8 cellular contexts compared by ENCODE assay signal in the genomic region with DNA sequence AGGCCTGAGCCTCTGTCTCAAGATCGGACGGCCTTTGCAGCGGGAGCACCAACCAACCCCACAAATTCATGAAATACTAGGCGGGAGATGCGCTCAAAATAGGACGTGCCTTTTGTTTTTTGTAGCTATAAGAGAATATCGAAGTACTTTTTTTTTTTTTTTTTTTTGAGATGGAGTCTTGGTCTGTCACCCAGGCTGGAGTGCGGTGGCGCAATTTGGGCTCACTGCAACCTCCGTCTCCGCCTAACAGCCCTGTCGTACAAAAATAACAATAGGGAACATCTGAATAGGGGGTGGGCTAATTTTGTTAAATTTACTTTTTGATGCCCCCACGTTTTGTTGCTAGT. TPM values are rescaled to one million over a fixed set of nuclear protein-coding genes. Genes with fewer than 3 reads are reported as not detected.
A peak's percentile ranks its signal among the peaks of the same experiment; 100 is the strongest.
DNase-seq lines count a peak whose midpoint lies in the region; ATAC-seq and TF ChIP-seq lines count a peak whose summit lies in the region.

No MANE protein-coding gene starts in this region.

- no peak overlapping the region for H3K27ac ChIP-seq in AG04450 (ENCODE audit: low read depth, low read length)
- peak overlapping the region; percentile 40 for H3K27ac ChIP-seq in RWPE2 (ENCODE audit: poor library complexity, severe bottlenecking)
- H3K27ac ChIP-seq in skeletal muscle tissue (ENCODE audit: low read depth, low read length): no peak overlapping the region

- peak; percentile 20 for ATAC-seq in GM21447 (IDR thresholded peaks at IDR 0.05; ENCODE audit: unreplicated experiment)
- ATAC-seq in RWPE2 (ENCODE audit: low read depth): no peak

- H3K27me3 ChIP-seq in AG04450 (ENCODE audit: control insufficient read depth, insufficient read depth, low read length) (no peaks in the 10 kb centered on the region), RWPE2 (ENCODE audit: insufficient read depth, poor library complexity, severe bottlenecking) (no peaks in the 10 kb centered on the region), skeletal muscle tissue (ENCODE audit: control insufficient read depth in 3 of 3, insufficient read depth in 3 of 3, low read length in 3 of 3) (no peaks in the 10 kb centered on the region)

- CTCF ChIA-PET in AG04450 (lab: Charles Lee): interaction anchor here (0.6 to 3.2 kb wide), 8 partner anchors 27 to 132 kb away, joined by 3 to 24 read pairs (median 6); no protein-coding TSS in a partner anchor

- H3K4me3 ChIP-seq in AG04450 (ENCODE audit: low read depth, low read length) (peak overlapping the region; percentile 71), RWPE2 (ENCODE audit: severe bottlenecking) (peak overlapping the region; percentile 51), fibroblast of the aortic adventitia (ENCODE audit: low read depth, low read length) (peak overlapping the region; percentile 72), skeletal muscle tissue (ENCODE audit: low read length in 3 of 3) (peak overlapping the region; percentile 59 to 78 (median 63))

- no peak for DNase-seq in AG04450 (ENCODE audit: low read depth, low spot score)
- no peak for DNase-seq in RWPE2 (ENCODE audit: low spot score)
- DNase-seq in fibroblast of the aortic adventitia (ENCODE audit: low read depth): peak; percentile 19
- DNase-seq in NCI-H774 (lab: John Stamatoyannopoulos, UW): no peak
- DNase-seq in NK-92 treated with Interleukin-12 subunit alpha and Interleukin-12 subunit beta, amount 100 ng/mL, for 24 hours (lab: John Stamatoyannopoulos, UW): no peak
- no peak for DNase-seq in GM19240 (ENCODE audit: insufficient read length, low spot score)

- H3K9me3 ChIP-seq in AG04450 (ENCODE audit: control insufficient read depth, insufficient read depth, low read length): no peaks in the 10 kb centered on the region
- H3K9me3 ChIP-seq in RWPE2 (ENCODE audit: severe bottlenecking): no peaks in the 10 kb centered on the region
- no peaks in the 10 kb centered on the region for H3K9me3 ChIP-seq in skeletal muscle tissue (ENCODE audit: control insufficient read depth in 3 of 3, low read length in 3 of 3)

- POLR2A ChIA-PET in AG04450 (lab: Yijun Ruan, JAX): interaction anchor here (0.9 to 1.4 kb wide), 2 partner anchors 25 to 99 kb away, joined by 3 to 6 read pairs; no protein-coding TSS in a partner anchor

- H3K4me1 ChIP-seq in RWPE2 (ENCODE audit: insufficient read depth, poor library complexity, severe bottlenecking): peaks cover 11% of the 10 kb centered on the region
- H3K4me1 ChIP-seq in skeletal muscle tissue (ENCODE audit: control insufficient read depth in 3 of 3, insufficient read depth in 3 of 3, low read length in 3 of 3): peaks cover 2 to 3% (median 2%) of the 10 kb centered on the region in 3 donors

- TF ChIP-seq CTCF in AG04450 (IDR thresholded peaks at IDR 0.05; ENCODE audit: low read depth, low read length): no peak
- TF ChIP-seq CTCF in RWPE2 (IDR thresholded peaks at IDR 0.05; ENCODE audit: poor library complexity, severe bottlenecking): peak; percentile 29
- TF ChIP-seq CTCF in fibroblast of the aortic adventitia (IDR thresholded peaks at IDR 0.05; ENCODE audit: insufficient read depth, low read length): no peak

- no peaks in the 10 kb centered on the region for H3K36me3 ChIP-seq in RWPE2 (ENCODE audit: low read depth)
- H3K36me3 ChIP-seq in skeletal muscle tissue (ENCODE audit: control insufficient read depth in 3 of 3, insufficient read depth in 3 of 3, low read length in 3 of 3): no peaks in the 10 kb centered on the region

- no peak overlapping the region for H3K9ac ChIP-seq in skeletal muscle tissue (ENCODE audit: low read depth in 1 of 3, low read length in 3 of 3)

RNA-seq across cellular contexts. Expression of a gene that starts 5.9 kb away (rescaled TPM):
- 111 and 138 TPM in 2 replicates for polyA plus RNA-seq in AG04450 (2011; rRNA removed)
- polyA minus RNA-seq in AG04450 (2011; rRNA and poly(A)+ RNA removed): 118 and 150 TPM in 2 replicates
- total RNA-seq in fibroblast of the aortic adventitia (ENCODE audit: low replicate concordance): 5.0 and 45.5 TPM in 2 replicates
- total RNA-seq in skeletal muscle tissue: 59.0 TPM

RNA-seq across cellular contexts. Expression of a gene that starts 44.7 kb away (rescaled TPM):
- 21.0 and 24.4 TPM in 2 replicates for polyA plus RNA-seq in AG04450 (2011; rRNA removed)
- polyA minus RNA-seq in AG04450 (2011; rRNA and poly(A)+ RNA removed): 9.5 and 9.8 TPM in 2 replicates
- total RNA-seq in fibroblast of the aortic adventitia (ENCODE audit: low replicate concordance) (14.8 and 17.7 TPM in 2 replicates), skeletal muscle tissue (17.7 TPM)
